In genomic region chr15:38539008-38539343, GRCh38 we compare ENCODE assay signal across 23 cellular contexts. TPM values are rescaled to one million over a fixed set of nuclear protein-coding genes. Genes with fewer than 3 reads are reported as not detected.
A peak's percentile ranks its signal among the peaks of the same experiment; 100 is the strongest.
DNase-seq lines count a peak whose midpoint lies in the region; ATAC-seq lines count a peak whose summit lies in the region.
"Had no signal": no experiment of that assay in that cellular context is flagged by ENCODE, and none has a peak within 500 bp of the region (broad histone marks: within the 10 kb centered on the region; RNA-seq: fewer than 3 reads in every experiment).

No MANE protein-coding gene starts in this region.

- H3K27me3 Mint-ChIP-seq in activated CD4-positive, alpha-beta T cell treated with anti-CD3 and anti-CD28 coated beads for 36 hours, result no peaks in the 10 kb centered on the region
- no peaks in the 10 kb centered on the region for H3K27me3 Mint-ChIP-seq in CD4-positive, alpha-beta memory T cell
- H3K27me3 Mint-ChIP-seq in activated T-helper 17 cell treated with anti-CD3 and anti-CD28 coated beads, Interleukin-2, amount 50 U/mL, for 72 hours, result no peaks in the 10 kb centered on the region
- H3K27me3 Mint-ChIP-seq in naive thymus-derived CD8-positive, alpha-beta T cell, result no peaks in the 10 kb centered on the region
- H3K27me3 Mint-ChIP-seq: type B pancreatic cell had no signal

- peaks cover 73% of the 10 kb centered on the region for H3K36me3 Mint-ChIP-seq in activated CD4-positive, alpha-beta T cell treated with anti-CD3 and anti-CD28 coated beads for 36 hours (ENCODE audit: low read depth)
- peaks cover 35 to 72% of the 10 kb centered on the region in 2 donors for H3K36me3 Mint-ChIP-seq in CD4-positive, alpha-beta memory T cell
- peaks cover 98% of the 10 kb centered on the region for H3K36me3 Mint-ChIP-seq in activated T-helper 17 cell treated with anti-CD3 and anti-CD28 coated beads, Interleukin-2, amount 50 U/mL, for 72 hours (ENCODE audit: low read depth)
- peaks cover 0 to 56% (median 8%) of the 10 kb centered on the region in 3 donors for H3K36me3 Mint-ChIP-seq in naive thymus-derived CD8-positive, alpha-beta T cell
- H3K36me3 Mint-ChIP-seq: type B pancreatic cell had no signal

- H3K27ac Mint-ChIP-seq in activated CD4-positive, alpha-beta T cell treated with anti-CD3 and anti-CD28 coated beads for 36 hours, result peak overlapping the region; percentile 91
- H3K27ac Mint-ChIP-seq in CD4-positive, alpha-beta memory T cell, result peak overlapping the region; percentile 64 to 95 (median 90)
- H3K27ac Mint-ChIP-seq in activated T-helper 17 cell treated with anti-CD3 and anti-CD28 coated beads, Interleukin-2, amount 50 U/mL, for 72 hours, result peak overlapping the region; percentile 49
- peak overlapping the region; percentile 69 to 97 (median 92) for H3K27ac Mint-ChIP-seq in naive thymus-derived CD8-positive, alpha-beta T cell
- H3K27ac Mint-ChIP-seq: nephron, type B pancreatic cell had no signal

- DNase-seq in activated CD4-positive, alpha-beta T cell treated with anti-CD3 and anti-CD28 coated beads for 36 hours, result peak; percentile 36
- no peak for DNase-seq in activated CD4-positive, alpha-beta T cell treated with anti-CD3 and anti-CD28 coated beads, Interleukin-2, amount 50 U/mL, for 1 hour
- no peak for DNase-seq in CD4-positive, alpha-beta memory T cell
- no peak for DNase-seq in naive thymus-derived CD8-positive, alpha-beta T cell
- no peak for DNase-seq in SW 1271 (lab: John Stamatoyannopoulos, UW)
- DNase-seq: activated gamma-delta T cell; AML-193; left ventricle myocardium inferior; NCI-H2029 treated with DMSO at 0.1 percent for 48 hours; NCI-H226; ovary; stimulated activated CD4-positive, alpha-beta T cell treated with anti-CD3 and anti-CD28 coated beads, Interleukin-2, amount 100 ng/mL, for 48 hours had no signal

- H3K4me1 Mint-ChIP-seq in activated CD4-positive, alpha-beta T cell treated with anti-CD3 and anti-CD28 coated beads for 36 hours, result peaks cover 96% of the 10 kb centered on the region
- peaks cover 80 to 100% (median 90%) of the 10 kb centered on the region in 4 donors for H3K4me1 Mint-ChIP-seq in CD4-positive, alpha-beta memory T cell
- peaks cover 80% of the 10 kb centered on the region for H3K4me1 Mint-ChIP-seq in activated T-helper 17 cell treated with anti-CD3 and anti-CD28 coated beads, Interleukin-2, amount 50 U/mL, for 72 hours
- peaks cover 65 to 96% (median 95%) of the 10 kb centered on the region in 4 donors for H3K4me1 Mint-ChIP-seq in naive thymus-derived CD8-positive, alpha-beta T cell

- POLR2A ChIA-PET in activated CD4-positive, alpha-beta T cell treated with anti-CD3 and anti-CD28 coated beads for 36 hours (lab: Charles Lee), result no interaction called here
- POLR2A ChIA-PET in CD4-positive, alpha-beta memory T cell (lab: Charles Lee; ENCODE audit: partially characterized antibody), result interaction anchor here (0.6 to 1.7 kb wide), 8 partner anchors 12 to 1685 kb away, joined by 3 to 8 read pairs (median 4); no protein-coding TSS in a partner anchor
- POLR2A ChIA-PET in naive thymus-derived CD8-positive, alpha-beta T cell (lab: Charles Lee), result interaction anchor here (1.3 kb wide), 1 partner anchor 21 kb away, joined by 4 read pairs; no protein-coding TSS in a partner anchor

- H3K9me3 Mint-ChIP-seq in activated CD4-positive, alpha-beta T cell treated with anti-CD3 and anti-CD28 coated beads for 36 hours (ENCODE audit: low read depth), result peaks cover 2% of the 10 kb centered on the region
- H3K9me3 Mint-ChIP-seq in CD4-positive, alpha-beta memory T cell, result no peaks in the 10 kb centered on the region
- no peaks in the 10 kb centered on the region for H3K9me3 Mint-ChIP-seq in activated T-helper 17 cell treated with anti-CD3 and anti-CD28 coated beads, Interleukin-2, amount 50 U/mL, for 72 hours
- no peaks in the 10 kb centered on the region for H3K9me3 Mint-ChIP-seq in naive thymus-derived CD8-positive, alpha-beta T cell
- H3K9me3 Mint-ChIP-seq: nephron, type B pancreatic cell had no signal

- peaks cover 17% of the 10 kb centered on the region for H3K36me3 ChIP-seq in CD4-positive, alpha-beta memory T cell (ENCODE audit: insufficient read depth, low read length)
- H3K36me3 ChIP-seq: ascending aorta, left ventricle myocardium inferior, ovary, SJSA1 had no signal

- ATAC-seq in activated CD4-positive, alpha-beta T cell treated with anti-CD3 and anti-CD28 coated beads for 36 hours, result peak; percentile 78
- peak; percentile 82 for ATAC-seq in activated T-helper 17 cell treated with anti-CD3 and anti-CD28 coated beads, Interleukin-2, amount 50 U/mL, for 72 hours (replicated peaks)
- ATAC-seq in naive thymus-derived CD8-positive, alpha-beta T cell, result peak in 1 of 2 donors; percentile 39
- no peak for ATAC-seq in HG03469 (IDR thresholded peaks at IDR 0.05; ENCODE audit: unreplicated experiment)
- no peak for ATAC-seq in HG03520 (IDR thresholded peaks at IDR 0.05; ENCODE audit: unreplicated experiment)
- ATAC-seq: K562 had no signal

- H3K4me3 Mint-ChIP-seq in activated CD4-positive, alpha-beta T cell treated with anti-CD3 and anti-CD28 coated beads for 36 hours, result peak overlapping the region; percentile 50
- peak overlapping the region; percentile 31 to 89 (median 78) for H3K4me3 Mint-ChIP-seq in CD4-positive, alpha-beta memory T cell
- H3K4me3 Mint-ChIP-seq in activated T-helper 17 cell treated with anti-CD3 and anti-CD28 coated beads, Interleukin-2, amount 50 U/mL, for 72 hours, result peak overlapping the region; percentile 84
- H3K4me3 Mint-ChIP-seq in naive thymus-derived CD8-positive, alpha-beta T cell, result peak overlapping the region; percentile 58 to 82 (median 73)
- H3K4me3 Mint-ChIP-seq: nephron, type B pancreatic cell had no signal

- intact Hi-C loops in activated CD4-positive, alpha-beta T cell treated with anti-CD3 and anti-CD28 coated beads for 36 hours (cut with DNase I, micrococcal nuclease), result no loop called here
- intact Hi-C loops in CD4-positive, alpha-beta memory T cell (cut with micrococcal nuclease), result no loop called here

- CTCF ChIA-PET in activated CD4-positive, alpha-beta T cell treated with anti-CD3 and anti-CD28 coated beads for 36 hours (lab: Charles Lee), result interaction anchor here (0.7 to 1.6 kb wide), 7 partner anchors 11 to 161 kb away, joined by 3 to 5 read pairs (median 3); no protein-coding TSS in a partner anchor
- CTCF ChIA-PET in CD4-positive, alpha-beta memory T cell (lab: Charles Lee; ENCODE audit: partially characterized antibody), result interaction anchor here (0.7 to 2.3 kb wide), 4 partner anchors 20 to 161 kb away, joined by 3 to 10 read pairs (median 4); partner anchors contain the start of gene RASGRP1

- H3K9me3 ChIP-seq in CD4-positive, alpha-beta memory T cell (ENCODE audit: control insufficient read depth in 1 of 2, low read length in 2 of 2), result no peaks in the 10 kb centered on the region
- H3K9me3 ChIP-seq: ascending aorta, left ventricle myocardium inferior, ovary, SJSA1 had no signal

- peak overlapping the region; percentile 53 for H3K27ac ChIP-seq in CD4-positive, alpha-beta memory T cell (ENCODE audit: low read depth, low read length)
- H3K27ac ChIP-seq: ascending aorta, left ventricle myocardium inferior, ovary, SJSA1, VCaP had no signal

- no peaks in the 10 kb centered on the region for H3K27me3 ChIP-seq in CD4-positive, alpha-beta memory T cell (ENCODE audit: insufficient read depth, low read length)
- H3K27me3 ChIP-seq: ascending aorta, ovary, SJSA1 had no signal

- peaks cover 94% of the 10 kb centered on the region for H3K4me1 ChIP-seq in CD4-positive, alpha-beta memory T cell (ENCODE audit: insufficient read depth, low read length)
- H3K4me1 ChIP-seq: ascending aorta had no signal

- peak overlapping the region in 1 of 2 donors; percentile 29 for H3K4me3 ChIP-seq in CD4-positive, alpha-beta memory T cell (ENCODE audit: low read length in 2 of 2)
- H3K4me3 ChIP-seq: ascending aorta, K562, left ventricle myocardium inferior, ovary, SJSA1 had no signal

RNA-seq across cellular contexts. Expression of gene RASGRP1, which starts 25.6 kb away (rescaled TPM):
- total RNA-seq in activated CD4-positive, alpha-beta T cell treated with anti-CD3 and anti-CD28 coated beads for 36 hours, result 100 to 1,000 TPM; 102 to 120 TPM
- total RNA-seq in CD4-positive, alpha-beta memory T cell, result 100 to 1,000 TPM; 123 to 125 TPM
- polyA plus RNA-seq in CD4-positive, alpha-beta memory T cell, result 10 to 100 TPM; 47.8 to 85.9 TPM
- total RNA-seq in activated T-helper 17 cell treated with anti-CD3 and anti-CD28 coated beads, Interleukin-2, amount 50 U/mL, for 72 hours, result 100 to 1,000 TPM; 118 to 164 TPM
- 10 to 100 TPM; 83.7 to 88.5 TPM for total RNA-seq in naive thymus-derived CD8-positive, alpha-beta T cell
- polyA plus RNA-seq in naive thymus-derived CD8-positive, alpha-beta T cell, result 10 to 100 TPM; 52.3 to 90.5 (median 73.4) TPM
- total RNA-seq: ascending aorta, fibroblast of lung, MCF 10A, SJSA1 had no signal

Comparison
In these comparisons a context has a peak if more than half of its experiments do, and no peak if none do; other contexts are left out.
1. ATAC-seq: peak in activated CD4-positive, alpha-beta T cell treated with anti-CD3 and anti-CD28 coated beads for 36 hours (single experiment) and activated T-helper 17 cell treated with anti-CD3 and anti-CD28 coated beads, Interleukin-2, amount 50 U/mL, for 72 hours (single experiment); none in HG03469 (single experiment) and HG03520 (single experiment).
2. Peak in every context shown above with its lines, with median percentiles within 50 percentile points of each other: H3K27ac Mint-ChIP-seq and H3K4me3 Mint-ChIP-seq.